12 cellular contexts compared by ENCODE assay signal in the genomic region with DNA sequence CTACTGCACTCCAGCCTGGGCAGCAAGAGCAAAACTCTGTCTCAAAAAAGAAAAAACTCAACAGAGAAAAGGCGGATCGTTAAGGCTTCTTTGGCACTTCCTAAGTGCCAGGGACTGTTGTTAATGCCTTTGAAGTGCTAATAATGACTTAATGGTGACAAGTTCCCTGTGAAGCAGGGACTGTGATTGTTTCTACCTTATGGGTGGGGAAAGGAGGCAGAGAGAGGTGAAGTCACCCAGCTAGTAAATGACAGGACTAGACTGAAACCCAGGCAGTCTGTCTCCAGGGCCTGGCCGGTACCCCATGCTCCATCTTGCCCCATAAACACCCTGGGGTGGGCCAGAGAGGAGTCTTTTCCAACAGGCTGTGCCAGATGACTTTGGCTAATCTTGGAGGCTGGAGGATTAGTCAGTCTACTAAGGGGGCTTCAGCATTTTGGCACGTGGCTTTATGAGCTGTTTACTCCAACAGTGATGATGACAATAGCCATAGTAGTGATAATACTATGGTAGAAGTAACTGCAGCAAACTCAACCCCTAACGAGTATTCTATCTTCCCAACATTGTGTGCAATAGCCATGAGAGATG. TPM values are rescaled to one million over a fixed set of nuclear protein-coding genes. Genes with fewer than 3 reads are reported as not detected.
DNase-seq lines count a peak whose midpoint lies in the region; ATAC-seq and TF ChIP-seq lines count a peak whose summit lies in the region.
"Had no signal": no experiment of that assay in that cellular context is flagged by ENCODE, and none has a peak within 500 bp of the region (broad histone marks: within the 10 kb centered on the region; RNA-seq: fewer than 3 reads in every experiment).

No MANE protein-coding gene starts in this region.

- no peaks in the 10 kb centered on the region for H3K27me3 ChIP-seq in CD4-positive, CD25-positive, alpha-beta regulatory T cell (ENCODE audit: control insufficient read depth, insufficient read depth, low read length)
- H3K27me3 ChIP-seq in gastroesophageal sphincter = no peaks in the 10 kb centered on the region
- H3K27me3 ChIP-seq: BLaER1 treated with 17β-estradiol and CSF1 and Interleukin-3, amounts not matched to agents 10 nM and 100 nM had no signal

- 37 to 63% methylated on average over 3 to 4 of the region's 5 CpGs for WGBS in gastroesophageal sphincter (ENCODE audit: low coverage in 1 of 2), 2 donors

- peaks cover 63% of the 10 kb centered on the region for H3K36me3 Mint-ChIP-seq in CD4-positive, CD25-positive, alpha-beta regulatory T cell
- peaks cover 6% of the 10 kb centered on the region for H3K36me3 Mint-ChIP-seq in T-helper 17 cell (ENCODE audit: low read depth)
- peaks cover 45% of the 10 kb centered on the region for H3K36me3 Mint-ChIP-seq in stimulated activated effector memory CD8-positive, alpha-beta T cell treated with anti-CD3 and anti-CD28 coated beads, Interleukin-12 subunit alpha, Interleukin-12 subunit beta, amount 100 ng/mL, for 72 hours

- peaks cover 0 to 34% (median 16%) of the 10 kb centered on the region in 7 donors for H3K9me3 Mint-ChIP-seq in CD4-positive, CD25-positive, alpha-beta regulatory T cell
- peaks cover 22% of the 10 kb centered on the region for H3K9me3 Mint-ChIP-seq in stimulated activated effector memory CD8-positive, alpha-beta T cell treated with anti-CD3 and anti-CD28 coated beads, Interleukin-12 subunit alpha, Interleukin-12 subunit beta, amount 100 ng/mL, for 72 hours
- H3K9me3 Mint-ChIP-seq: activated naive CD4-positive, alpha-beta T cell treated with anti-CD3 and anti-CD28 coated beads, Interleukin-2, amount 50 U/mL, for 24 hours had no signal

- peaks cover 14 to 63% (median 54%) of the 10 kb centered on the region in 4 donors for H3K4me1 Mint-ChIP-seq in CD4-positive, CD25-positive, alpha-beta regulatory T cell
- H3K4me1 Mint-ChIP-seq in T-helper 17 cell = peaks cover 13% of the 10 kb centered on the region
- H3K4me1 Mint-ChIP-seq in stimulated activated effector memory CD8-positive, alpha-beta T cell treated with anti-CD3 and anti-CD28 coated beads, Interleukin-12 subunit alpha, Interleukin-12 subunit beta, amount 100 ng/mL, for 72 hours = peaks cover 52% of the 10 kb centered on the region

- no peak overlapping the region for H3K4me3 ChIP-seq in CD4-positive, CD25-positive, alpha-beta regulatory T cell (ENCODE audit: low read depth, low read length)
- no peak overlapping the region for H3K4me3 ChIP-seq in gastroesophageal sphincter
- H3K4me3 ChIP-seq: BLaER1 treated with 17β-estradiol and CSF1 and Interleukin-3, amounts not matched to agents 10 nM and 100 nM had no signal

- no peak for TF ChIP-seq EP300 in gastroesophageal sphincter (IDR thresholded peaks at IDR 0.05)

- H3K36me3 ChIP-seq in CD4-positive, CD25-positive, alpha-beta regulatory T cell (ENCODE audit: control insufficient read depth, insufficient read depth, low read length) = peaks cover 60% of the 10 kb centered on the region
- peaks cover 0 to 8% of the 10 kb centered on the region in 2 donors for H3K36me3 ChIP-seq in gastroesophageal sphincter

- peaks cover 24 to 29% of the 10 kb centered on the region in 2 experiments for H3K9me3 ChIP-seq in CD4-positive, CD25-positive, alpha-beta regulatory T cell (ENCODE audit: control insufficient read depth in 2 of 2, low read length in 2 of 2)
- H3K9me3 ChIP-seq in T-helper 17 cell (ENCODE audit: control insufficient read depth, low read length, poor library complexity, severe bottlenecking) (no peaks in the 10 kb centered on the region), gastroesophageal sphincter (peaks cover 0 to 4% (median 0%) of the 10 kb centered on the region in 3 donors)

- TF ChIP-seq POLR2A in gastroesophageal sphincter (IDR thresholded peaks at IDR 0.05) = no peak

- no peaks in the 10 kb centered on the region for H3K27me3 Mint-ChIP-seq in CD4-positive, CD25-positive, alpha-beta regulatory T cell
- H3K27me3 Mint-ChIP-seq in T-helper 17 cell = no peaks in the 10 kb centered on the region
- H3K27me3 Mint-ChIP-seq: activated naive CD4-positive, alpha-beta T cell treated with anti-CD3 and anti-CD28 coated beads, Interleukin-2, amount 50 U/mL, for 24 hours had no signal

- peaks cover 4% of the 10 kb centered on the region for H3K4me1 ChIP-seq in CD4-positive, CD25-positive, alpha-beta regulatory T cell (ENCODE audit: control insufficient read depth, insufficient read depth, low read length, poor library complexity, severe bottlenecking)
- H3K4me1 ChIP-seq in gastroesophageal sphincter = peaks cover 24 to 89% (median 38%) of the 10 kb centered on the region in 3 donors

- H3K27ac Mint-ChIP-seq in CD4-positive, CD25-positive, alpha-beta regulatory T cell = peak overlapping the region in 2 of 3 donors; percentile 70 to 76
- peak overlapping the region; percentile 80 for H3K27ac Mint-ChIP-seq in T-helper 17 cell
- peak overlapping the region; percentile 72 for H3K27ac Mint-ChIP-seq in stimulated activated effector memory CD8-positive, alpha-beta T cell treated with anti-CD3 and anti-CD28 coated beads, Interleukin-12 subunit alpha, Interleukin-12 subunit beta, amount 100 ng/mL, for 72 hours
- H3K27ac Mint-ChIP-seq: activated CD8-positive, alpha-beta T cell treated with anti-CD3 and anti-CD28 coated beads, Interleukin-2, amount 10 ng/mL, durations not matched to agents 7 days and 5 days; activated naive CD4-positive, alpha-beta T cell treated with anti-CD3 and anti-CD28 coated beads, Interleukin-2, amount 50 U/mL, for 24 hours had no signal

- ATAC-seq in CD4-positive, CD25-positive, alpha-beta regulatory T cell (ENCODE audit: low read depth in 2 of 2) = no peak
- ATAC-seq in T-helper 17 cell (no peak), gastroesophageal sphincter (peak; percentile 1), HG02981 (IDR thresholded peaks at IDR 0.05; ENCODE audit: unreplicated experiment) (no peak), GM18519 (IDR thresholded peaks at IDR 0.05; ENCODE audit: low FRiP score, unreplicated experiment) (no peak)
- ATAC-seq in stimulated activated effector memory CD8-positive, alpha-beta T cell treated with anti-CD3 and anti-CD28 coated beads, Interleukin-12 subunit alpha, Interleukin-12 subunit beta, amount 100 ng/mL, for 72 hours = no peak
- ATAC-seq: activated CD8-positive, alpha-beta T cell treated with anti-CD3 and anti-CD28 coated beads, Interleukin-2, amount 10 ng/mL, durations not matched to agents 7 days and 5 days had no signal

- H3K27ac ChIP-seq in CD4-positive, CD25-positive, alpha-beta regulatory T cell (ENCODE audit: insufficient read depth, low read length, poor library complexity, severe bottlenecking) = no peak overlapping the region
- H3K27ac ChIP-seq in gastroesophageal sphincter = peak overlapping the region; percentile 85 to 94 (median 90)

- DNase-seq in CD4-positive, CD25-positive, alpha-beta regulatory T cell = no peak
- DNase-seq in T-helper 17 cell = no peak
- no peak for DNase-seq in stimulated activated effector memory CD8-positive, alpha-beta T cell treated with anti-CD3 and anti-CD28 coated beads, Interleukin-12 subunit alpha, Interleukin-12 subunit beta, amount 100 ng/mL, for 72 hours (ENCODE audit: low spot score in 2 of 2)
- DNase-seq in activated CD8-positive, alpha-beta memory T cell treated with anti-CD3 and anti-CD28 coated beads, Interleukin-2, amount 50 U/mL, for 48 hours = no peak
- DNase-seq in AG08396 (ENCODE audit: low spot score) = no peak
- DNase-seq: activated CD8-positive, alpha-beta T cell treated with anti-CD3 and anti-CD28 coated beads, Interleukin-2, amount 10 ng/mL, durations not matched to agents 7 days and 5 days; hypothalamus had no signal

- no peak overlapping the region for H3K4me3 Mint-ChIP-seq in CD4-positive, CD25-positive, alpha-beta regulatory T cell
- H3K4me3 Mint-ChIP-seq in T-helper 17 cell = no peak overlapping the region
- no peak overlapping the region for H3K4me3 Mint-ChIP-seq in stimulated activated effector memory CD8-positive, alpha-beta T cell treated with anti-CD3 and anti-CD28 coated beads, Interleukin-12 subunit alpha, Interleukin-12 subunit beta, amount 100 ng/mL, for 72 hours
- H3K4me3 Mint-ChIP-seq: activated CD8-positive, alpha-beta T cell treated with anti-CD3 and anti-CD28 coated beads, Interleukin-2, amount 10 ng/mL, durations not matched to agents 7 days and 5 days; activated naive CD4-positive, alpha-beta T cell treated with anti-CD3 and anti-CD28 coated beads, Interleukin-2, amount 50 U/mL, for 24 hours had no signal

- TF ChIP-seq CTCF in gastroesophageal sphincter (IDR thresholded peaks at IDR 0.05) = no peak

RNA-seq across cellular contexts. Expression of gene ABCC1, which starts 26.9 kb away (rescaled TPM):
- 103 TPM for total RNA-seq in CD4-positive, CD25-positive, alpha-beta regulatory T cell
- polyA plus RNA-seq in CD4-positive, CD25-positive, alpha-beta regulatory T cell = 1 to 10 TPM; 6.9 to 8.9 (median 8.3) TPM
- total RNA-seq in T-helper 17 cell (10 to 100 TPM; 66.0 to 67.0 TPM), gastroesophageal sphincter (100 to 1,000 TPM in 1 of 4 donors, 10 to 100 TPM in 3; 50.8 to 122 (median 63.1) TPM)
